Comparison of ENCODE assay signal across 32 cellular contexts in genomic region chr10:20457656-20458055, GRCh38.
"Had no signal": no experiment of that assay in that cellular context is flagged by ENCODE, and none has a peak within 500 bp of the region (broad histone marks: within the 10 kb centered on the region; RNA-seq: fewer than 3 reads in every experiment).

No MANE protein-coding gene starts in this region.

- H3K9ac ChIP-seq: parathyroid adenoma had no signal

- H3K79me2 ChIP-seq: parathyroid adenoma had no signal

- H3K36me3 ChIP-seq: gastroesophageal sphincter, heart right ventricle, prostate gland, right atrium auricular region, suprapubic skin, transverse colon, vagina had no signal

- H2AFZ ChIP-seq: parathyroid adenoma had no signal

- ATAC-seq: effector memory CD8-positive, alpha-beta T cell; esophagus mucosa; foreskin keratinocyte; gastroesophageal sphincter; heart right ventricle; left colon; mucosa of descending colon; natural killer cell treated with Interleukin-12 subunit alpha and Interleukin-12 subunit beta and Interleukin-15 and Interleukin-18, amount 100 ng/mL, for 72 hours; sciatic nerve; stimulated activated naive CD8-positive, alpha-beta T cell treated with anti-CD3 and anti-CD28 coated beads, Interleukin-15, amount 100 ng/mL, for 72 hours had no signal

- H3K27ac ChIP-seq: coronary artery, epithelial cell of prostate, foreskin keratinocyte, gastroesophageal sphincter, heart right ventricle, parathyroid adenoma, prostate gland, right atrium auricular region, suprapubic skin, transverse colon, vagina had no signal

- DNase-seq: dermis blood vessel endothelial cell; effector memory CD8-positive, alpha-beta T cell; foreskin keratinocyte; heart right ventricle; hippocampal formation; islet precursor cell; kidney glomerular epithelial cell; left colon; mucosa of descending colon; naive B cell; stimulated activated CD4-positive, alpha-beta T cell treated with anti-CD3 and anti-CD28 coated beads, Interleukin-12 subunit alpha, Interleukin-12 subunit beta, amount 100 ng/mL, for 4 hours; stimulated activated CD4-positive, alpha-beta T cell treated with anti-CD3 and anti-CD28 coated beads, Interleukin-1b, Interleukin-23, amount 100 ng/mL, for 48 hours; stimulated activated CD4-positive, alpha-beta T cell treated with anti-CD3 and anti-CD28 coated beads, Interleukin-4, amount 100 ng/mL, for 1 hour; stimulated activated CD8-positive, alpha-beta memory T cell treated with anti-CD3 and anti-CD28 coated beads, Interleukin-4, amount 100 ng/mL, for 48 hours; stimulated activated naive CD4-positive, alpha-beta T cell; stimulated activated naive CD8-positive, alpha-beta T cell treated with anti-CD3 and anti-CD28 coated beads, Interleukin-15, amount 100 ng/mL, for 72 hours; transverse colon had no signal

- H3K4me1 ChIP-seq: foreskin keratinocyte, gastroesophageal sphincter, heart right ventricle, parathyroid adenoma, prostate gland, right atrium auricular region, suprapubic skin, transverse colon, vagina had no signal

- H3K4me3 Mint-ChIP-seq: central memory CD8-positive, alpha-beta T cell; effector memory CD8-positive, alpha-beta T cell; memory B cell; naive B cell; natural killer cell treated with Interleukin-12 subunit alpha and Interleukin-12 subunit beta and Interleukin-15 and Interleukin-18, amount 100 ng/mL, for 72 hours; stimulated activated naive CD8-positive, alpha-beta T cell treated with anti-CD3 and anti-CD28 coated beads, Interleukin-15, amount 100 ng/mL, for 72 hours had no signal

- H3K9me3 Mint-ChIP-seq: central memory CD8-positive, alpha-beta T cell had no signal

- H3K36me3 Mint-ChIP-seq: memory B cell, naive B cell had no signal

- H3K4me2 ChIP-seq: smooth muscle cell had no signal

- H3K4me1 Mint-ChIP-seq: central memory CD8-positive, alpha-beta T cell; memory B cell; naive B cell; stimulated activated naive CD8-positive, alpha-beta T cell treated with anti-CD3 and anti-CD28 coated beads, Interleukin-15, amount 100 ng/mL, for 72 hours had no signal

- H3K27ac Mint-ChIP-seq: effector memory CD8-positive, alpha-beta T cell; memory B cell; naive B cell; natural killer cell treated with Interleukin-12 subunit alpha and Interleukin-12 subunit beta and Interleukin-15 and Interleukin-18, amount 100 ng/mL, for 72 hours; stimulated activated naive CD8-positive, alpha-beta T cell treated with anti-CD3 and anti-CD28 coated beads, Interleukin-15, amount 100 ng/mL, for 72 hours had no signal

- H3K27me3 ChIP-seq: foreskin keratinocyte, gastroesophageal sphincter, heart right ventricle, right atrium auricular region, suprapubic skin, transverse colon, vagina had no signal

- H3K4me3 ChIP-seq: coronary artery, gastroesophageal sphincter, heart right ventricle, lung, mucosa of descending colon, prostate gland, right atrium auricular region, smooth muscle cell, suprapubic skin, transverse colon, vagina had no signal

- H3K27me3 Mint-ChIP-seq: central memory CD8-positive, alpha-beta T cell; effector memory CD8-positive, alpha-beta T cell; memory B cell; naive B cell; natural killer cell treated with Interleukin-12 subunit alpha and Interleukin-12 subunit beta and Interleukin-15 and Interleukin-18, amount 100 ng/mL, for 72 hours; stimulated activated naive CD8-positive, alpha-beta T cell treated with anti-CD3 and anti-CD28 coated beads, Interleukin-15, amount 100 ng/mL, for 72 hours had no signal

- H3K9me3 ChIP-seq: gastroesophageal sphincter, mucosa of descending colon, prostate gland, right atrium auricular region, suprapubic skin, transverse colon, vagina had no signal
